In the genomic region with DNA sequence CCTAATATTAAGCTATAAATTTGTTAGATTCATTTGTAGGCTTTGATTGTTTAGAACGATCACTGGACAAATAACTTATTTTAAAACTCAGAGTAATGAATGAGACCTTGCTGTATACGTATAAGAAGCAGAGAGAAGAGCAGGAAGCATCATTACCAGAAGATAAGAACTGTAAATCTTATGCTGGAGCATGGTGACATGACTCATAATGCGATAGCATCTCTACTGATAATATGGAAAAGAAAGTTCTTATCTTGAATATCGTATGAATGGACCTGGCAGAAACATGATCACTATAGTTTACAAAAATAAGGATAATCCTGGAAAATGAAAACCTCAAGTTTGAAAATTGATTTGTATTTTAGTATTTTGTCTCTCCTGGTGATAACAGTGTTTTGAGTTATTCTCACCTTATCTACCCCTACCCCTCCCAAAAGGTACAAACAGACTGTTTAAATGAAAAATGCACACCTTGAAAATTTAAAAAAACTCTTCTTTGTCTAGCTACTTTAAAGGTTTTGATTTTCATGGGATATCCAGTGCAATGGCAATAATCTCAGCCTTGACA, we compare ENCODE assay signal across 1 cellular context.
TF ChIP-seq lines count a peak whose summit lies in the region.

No MANE protein-coding gene starts in this region.

TF ChIP-seq in K562, 482 proteins besides CTCF, POLR2A, EP300 and RAD21 (continued from another document):
- TF ChIP-seq SOX6 (IDR thresholded peaks at IDR 0.05): 0 out of 2 replicates have a peak, but pooled peaks have one; percentile 44
- TF ChIP-seq FOS (IDR thresholded peaks at IDR 0.05; ENCODE audit: extremely low read depth, insufficient read length): peak; percentile 30
- no peak for TF ChIP-seq ZNF586 (CRISPR knock-in tag; conservative IDR thresholded peaks at IDR 0.05)
- TF ChIP-seq MTA3 (IDR thresholded peaks at IDR 0.05; ENCODE audit: borderline replicate concordance): no peak
- TF ChIP-seq MTA1 (IDR thresholded peaks at IDR 0.05; ENCODE audit: borderline replicate concordance): peak; percentile 86; the same call in 1 of the 2 replicates
- TF ChIP-seq NCOA2 (IDR thresholded peaks at IDR 0.05; ENCODE audit: partially characterized antibody in 2 of 2): peak in 1 of 2 experiments; percentile 23
- no peak for TF ChIP-seq ETV6 (IDR thresholded peaks at IDR 0.05; ENCODE audit: borderline replicate concordance in 1 of 2, low read depth in 2 of 2, low read length in 1 of 2)
- no peak for TF ChIP-seq ETV6 (CRISPR knock-in tag; IDR thresholded peaks at IDR 0.05; ENCODE audit: borderline replicate concordance)
- TF ChIP-seq SMARCE1 (IDR thresholded peaks at IDR 0.05): peak; percentile 96
- TF ChIP-seq ZNF316 (IDR thresholded peaks at IDR 0.05): no peak
- TF ChIP-seq CEBPZ (IDR thresholded peaks at IDR 0.05; ENCODE audit: borderline replicate concordance, low read depth, low read length): no peak
- TF ChIP-seq NR2F6 (CRISPR knock-in tag; IDR thresholded peaks at IDR 0.05): no peak
- peak; percentile 29; the same call in 1 of the 2 replicates for TF ChIP-seq GTF2E2 (tag; IDR thresholded peaks at IDR 0.05)
- TF ChIP-seq CBX8 (IDR thresholded peaks at IDR 0.05; ENCODE audit: borderline replicate concordance, extremely low read depth, low read depth, low read length, poor library complexity, severe bottlenecking): no peak
- no peak for TF ChIP-seq NRF1 (conservative IDR thresholded peaks at IDR 0.05 in 1 of 2, IDR thresholded peaks at IDR 0.05 in 1 of 2)
- no peak for TF ChIP-seq ATF6 (CRISPR knock-in tag; IDR thresholded peaks at IDR 0.05)
- no peak for TF ChIP-seq MBD1 (CRISPR knock-in tag; IDR thresholded peaks at IDR 0.05)
- peak; percentile 61 for TF ChIP-seq CCNT2 (IDR thresholded peaks at IDR 0.05; ENCODE audit: borderline replicate concordance, extremely low read depth, insufficient read length, low read depth, low read length)
- TF ChIP-seq SIN3A (IDR thresholded peaks at IDR 0.05; ENCODE audit: borderline replicate concordance in 2 of 2, control insufficient read depth in 1 of 2, low read depth in 2 of 2, low read length in 2 of 2): no peak
- TF ChIP-seq TEAD2 (tag; IDR thresholded peaks at IDR 0.05): no peak
- TF ChIP-seq, protein P1, sequence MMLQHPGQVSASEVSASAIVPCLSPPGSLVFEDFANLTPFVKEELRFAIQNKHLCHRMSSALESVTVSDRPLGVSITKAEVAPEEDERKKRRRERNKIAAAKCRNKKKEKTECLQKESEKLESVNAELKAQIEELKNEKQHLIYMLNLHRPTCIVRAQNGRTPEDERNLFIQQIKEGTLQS (IDR thresholded peaks at IDR 0.05): peak; percentile 86
- TF ChIP-seq, protein P1 (CRISPR knock-in tag; conservative IDR thresholded peaks at IDR 0.05): no peak
- peak; percentile 96 for TF ChIP-seq DPF2 (IDR thresholded peaks at IDR 0.05)
- TF ChIP-seq RBM34 (IDR thresholded peaks at IDR 0.05; ENCODE audit: borderline replicate concordance, insufficient read depth, low read length): no peak
- no peak for TF ChIP-seq KDM5B (IDR thresholded peaks at IDR 0.05; ENCODE audit: insufficient replicate concordance, low read depth, low read length)
- TF ChIP-seq, protein P2, sequence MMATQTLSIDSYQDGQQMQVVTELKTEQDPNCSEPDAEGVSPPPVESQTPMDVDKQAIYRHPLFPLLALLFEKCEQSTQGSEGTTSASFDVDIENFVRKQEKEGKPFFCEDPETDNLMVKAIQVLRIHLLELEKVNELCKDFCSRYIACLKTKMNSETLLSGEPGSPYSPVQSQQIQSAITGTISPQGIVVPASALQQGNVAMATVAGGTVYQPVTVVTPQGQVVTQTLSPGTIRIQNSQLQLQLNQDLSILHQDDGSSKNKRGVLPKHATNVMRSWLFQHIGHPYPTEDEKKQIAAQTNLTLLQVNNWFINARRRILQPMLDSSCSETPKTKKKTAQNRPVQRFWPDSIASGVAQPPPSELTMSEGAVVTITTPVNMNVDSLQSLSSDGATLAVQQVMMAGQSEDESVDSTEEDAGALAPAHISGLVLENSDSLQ (IDR thresholded peaks at IDR 0.05): peak; percentile 85
- TF ChIP-seq FOSL1 (tag; conservative IDR thresholded peaks at IDR 0.05): peak; percentile 97
- TF ChIP-seq PYGO2 (tag; IDR thresholded peaks at IDR 0.05): 0 out of 2 replicates have a peak, but pooled peaks have one; percentile 28
- TF ChIP-seq, protein P3, sequence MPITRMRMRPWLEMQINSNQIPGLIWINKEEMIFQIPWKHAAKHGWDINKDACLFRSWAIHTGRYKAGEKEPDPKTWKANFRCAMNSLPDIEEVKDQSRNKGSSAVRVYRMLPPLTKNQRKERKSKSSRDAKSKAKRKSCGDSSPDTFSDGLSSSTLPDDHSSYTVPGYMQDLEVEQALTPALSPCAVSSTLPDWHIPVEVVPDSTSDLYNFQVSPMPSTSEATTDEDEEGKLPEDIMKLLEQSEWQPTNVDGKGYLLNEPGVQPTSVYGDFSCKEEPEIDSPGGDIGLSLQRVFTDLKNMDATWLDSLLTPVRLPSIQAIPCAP (CRISPR knock-in tag; IDR thresholded peaks at IDR 0.05; ENCODE audit: borderline replicate concordance): no peak
- peak; percentile 69 for TF ChIP-seq ETV1 (tag; conservative IDR thresholded peaks at IDR 0.05; ENCODE audit: low read depth)
- TF ChIP-seq HDAC2 (IDR thresholded peaks at IDR 0.05): 0 out of 2 replicates have a peak, but pooled peaks have one; percentile 21
- TF ChIP-seq HDAC3 (IDR thresholded peaks at IDR 0.05; ENCODE audit: borderline replicate concordance, partially characterized antibody): no peak
- TF ChIP-seq ZNF668 (CRISPR knock-in tag; IDR thresholded peaks at IDR 0.05): no peak
- TF ChIP-seq ZNF124 (CRISPR knock-in tag; IDR thresholded peaks at IDR 0.05): no peak
- no peak for TF ChIP-seq CAMTA2 (CRISPR knock-in tag; conservative IDR thresholded peaks at IDR 0.05)
- no peak for TF ChIP-seq ARID3B (CRISPR knock-in tag; IDR thresholded peaks at IDR 0.05; ENCODE audit: borderline replicate concordance)
- no peak for TF ChIP-seq IRF2 (CRISPR knock-in tag; IDR thresholded peaks at IDR 0.05)
- no peak for TF ChIP-seq NUFIP1 (IDR thresholded peaks at IDR 0.05; ENCODE audit: partially characterized antibody)
- no peak for TF ChIP-seq HBP1 (CRISPR knock-in tag; IDR thresholded peaks at IDR 0.05)
- no peak for TF ChIP-seq SMAD1 (IDR thresholded peaks at IDR 0.05; ENCODE audit: low read depth, low read length, partially characterized antibody)
- peak; percentile 30; the same call in 1 of the 2 replicates for TF ChIP-seq NCOR1 (IDR thresholded peaks at IDR 0.05)
- TF ChIP-seq MEIS2 (IDR thresholded peaks at IDR 0.05; ENCODE audit: partially characterized antibody): peak; percentile 97
- TF ChIP-seq ZNF583 (CRISPR knock-in tag; IDR thresholded peaks at IDR 0.05): no peak
- no peak for TF ChIP-seq ZBTB33 (CRISPR knock-in tag; IDR thresholded peaks at IDR 0.05)
- TF ChIP-seq MEF2A (IDR thresholded peaks at IDR 0.05; ENCODE audit: control insufficient read depth, low read depth, low read length): no peak
- TF ChIP-seq ERF (CRISPR knock-in tag; IDR thresholded peaks at IDR 0.05): no peak
